In genomic region chr19:18437481-18438330, GRCh38 we compare ENCODE assay signal across 1 cellular context.
TF ChIP-seq lines count a peak whose summit lies in the region.

Gene ISYNA1, minus strand, starts transcription at chr19:18438133. Its CDS starts 154 bp downstream, at chr19:18437979.

TF ChIP-seq in K562, 482 proteins besides CTCF, POLR2A, EP300 and RAD21 (continued from another document):
- TF ChIP-seq, protein P1, sequence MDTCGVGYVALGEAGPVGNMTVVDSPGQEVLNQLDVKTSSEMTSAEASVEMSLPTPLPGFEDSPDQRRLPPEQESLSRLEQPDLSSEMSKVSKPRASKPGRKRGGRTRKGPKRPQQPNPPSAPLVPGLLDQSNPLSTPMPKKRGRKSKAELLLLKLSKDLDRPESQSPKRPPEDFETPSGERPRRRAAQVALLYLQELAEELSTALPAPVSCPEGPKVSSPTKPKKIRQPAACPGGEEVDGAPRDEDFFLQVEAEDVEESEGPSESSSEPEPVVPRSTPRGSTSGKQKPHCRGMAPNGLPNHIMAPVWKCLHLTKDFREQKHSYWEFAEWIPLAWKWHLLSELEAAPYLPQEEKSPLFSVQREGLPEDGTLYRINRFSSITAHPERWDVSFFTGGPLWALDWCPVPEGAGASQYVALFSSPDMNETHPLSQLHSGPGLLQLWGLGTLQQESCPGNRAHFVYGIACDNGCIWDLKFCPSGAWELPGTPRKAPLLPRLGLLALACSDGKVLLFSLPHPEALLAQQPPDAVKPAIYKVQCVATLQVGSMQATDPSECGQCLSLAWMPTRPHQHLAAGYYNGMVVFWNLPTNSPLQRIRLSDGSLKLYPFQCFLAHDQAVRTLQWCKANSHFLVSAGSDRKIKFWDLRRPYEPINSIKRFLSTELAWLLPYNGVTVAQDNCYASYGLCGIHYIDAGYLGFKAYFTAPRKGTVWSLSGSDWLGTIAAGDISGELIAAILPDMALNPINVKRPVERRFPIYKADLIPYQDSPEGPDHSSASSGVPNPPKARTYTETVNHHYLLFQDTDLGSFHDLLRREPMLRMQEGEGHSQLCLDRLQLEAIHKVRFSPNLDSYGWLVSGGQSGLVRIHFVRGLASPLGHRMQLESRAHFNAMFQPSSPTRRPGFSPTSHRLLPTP (IDR thresholded peaks at IDR 0.05; ENCODE audit: borderline replicate concordance, extremely low read depth, insufficient read length): peak; percentile 85
- TF ChIP-seq ZNF277 (CRISPR knock-in tag; IDR thresholded peaks at IDR 0.05; ENCODE audit: borderline replicate concordance) (no peak), AFF1 (IDR thresholded peaks at IDR 0.05; ENCODE audit: low read depth in 1 of 2, partially characterized antibody in 2 of 2) (no peak), MLX (CRISPR knock-in tag; conservative IDR thresholded peaks at IDR 0.05) (0 out of 4 replicates have a peak, but pooled peaks of 1 of the 2 experiments have one; percentile 58), ZC3H8 (IDR thresholded peaks at IDR 0.05) (no peak), EGR1 (conservative IDR thresholded peaks at IDR 0.05) (peak; percentile 88), E2F3 (CRISPR knock-in tag; IDR thresholded peaks at IDR 0.05) (peak; percentile 51; the same call in 1 of the 2 replicates), WHSC1 (IDR thresholded peaks at IDR 0.05; ENCODE audit: low read length) (no peak), ZBTB7A (IDR thresholded peaks at IDR 0.05; ENCODE audit: borderline replicate concordance, control insufficient read depth, low read depth, low read length) (peak; percentile 49; the same call in 1 of the 2 replicates), SIN3A (IDR thresholded peaks at IDR 0.05; ENCODE audit: borderline replicate concordance in 2 of 2, control insufficient read depth in 1 of 2, low read depth in 2 of 2, low read length in 2 of 2) (peak; percentile 70 to 71; a peak in 2 of 4 replicates), L3MBTL2 (IDR thresholded peaks at IDR 0.05) (peak; percentile 89), PHF20 (IDR thresholded peaks at IDR 0.05; ENCODE audit: partially characterized antibody) (peak; percentile 57), SAFB (IDR thresholded peaks at IDR 0.05; ENCODE audit: borderline replicate concordance, low read depth, low read length) (peak; percentile 89), IFI16 (CRISPR knock-in tag; IDR thresholded peaks at IDR 0.05) (no peak)
- TF ChIP-seq, protein P2, sequence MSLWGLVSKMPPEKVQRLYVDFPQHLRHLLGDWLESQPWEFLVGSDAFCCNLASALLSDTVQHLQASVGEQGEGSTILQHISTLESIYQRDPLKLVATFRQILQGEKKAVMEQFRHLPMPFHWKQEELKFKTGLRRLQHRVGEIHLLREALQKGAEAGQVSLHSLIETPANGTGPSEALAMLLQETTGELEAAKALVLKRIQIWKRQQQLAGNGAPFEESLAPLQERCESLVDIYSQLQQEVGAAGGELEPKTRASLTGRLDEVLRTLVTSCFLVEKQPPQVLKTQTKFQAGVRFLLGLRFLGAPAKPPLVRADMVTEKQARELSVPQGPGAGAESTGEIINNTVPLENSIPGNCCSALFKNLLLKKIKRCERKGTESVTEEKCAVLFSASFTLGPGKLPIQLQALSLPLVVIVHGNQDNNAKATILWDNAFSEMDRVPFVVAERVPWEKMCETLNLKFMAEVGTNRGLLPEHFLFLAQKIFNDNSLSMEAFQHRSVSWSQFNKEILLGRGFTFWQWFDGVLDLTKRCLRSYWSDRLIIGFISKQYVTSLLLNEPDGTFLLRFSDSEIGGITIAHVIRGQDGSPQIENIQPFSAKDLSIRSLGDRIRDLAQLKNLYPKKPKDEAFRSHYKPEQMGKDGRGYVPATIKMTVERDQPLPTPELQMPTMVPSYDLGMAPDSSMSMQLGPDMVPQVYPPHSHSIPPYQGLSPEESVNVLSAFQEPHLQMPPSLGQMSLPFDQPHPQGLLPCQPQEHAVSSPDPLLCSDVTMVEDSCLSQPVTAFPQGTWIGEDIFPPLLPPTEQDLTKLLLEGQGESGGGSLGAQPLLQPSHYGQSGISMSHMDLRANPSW (CRISPR knock-in tag; IDR thresholded peaks at IDR 0.05): 0 out of 2 replicates have a peak, but pooled peaks have one; percentile 55
- TF ChIP-seq, protein P3, sequence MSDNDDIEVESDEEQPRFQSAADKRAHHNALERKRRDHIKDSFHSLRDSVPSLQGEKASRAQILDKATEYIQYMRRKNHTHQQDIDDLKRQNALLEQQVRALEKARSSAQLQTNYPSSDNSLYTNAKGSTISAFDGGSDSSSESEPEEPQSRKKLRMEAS (CRISPR knock-in tag; IDR thresholded peaks at IDR 0.05): peak; percentile 80
- TF ChIP-seq, protein P4, sequence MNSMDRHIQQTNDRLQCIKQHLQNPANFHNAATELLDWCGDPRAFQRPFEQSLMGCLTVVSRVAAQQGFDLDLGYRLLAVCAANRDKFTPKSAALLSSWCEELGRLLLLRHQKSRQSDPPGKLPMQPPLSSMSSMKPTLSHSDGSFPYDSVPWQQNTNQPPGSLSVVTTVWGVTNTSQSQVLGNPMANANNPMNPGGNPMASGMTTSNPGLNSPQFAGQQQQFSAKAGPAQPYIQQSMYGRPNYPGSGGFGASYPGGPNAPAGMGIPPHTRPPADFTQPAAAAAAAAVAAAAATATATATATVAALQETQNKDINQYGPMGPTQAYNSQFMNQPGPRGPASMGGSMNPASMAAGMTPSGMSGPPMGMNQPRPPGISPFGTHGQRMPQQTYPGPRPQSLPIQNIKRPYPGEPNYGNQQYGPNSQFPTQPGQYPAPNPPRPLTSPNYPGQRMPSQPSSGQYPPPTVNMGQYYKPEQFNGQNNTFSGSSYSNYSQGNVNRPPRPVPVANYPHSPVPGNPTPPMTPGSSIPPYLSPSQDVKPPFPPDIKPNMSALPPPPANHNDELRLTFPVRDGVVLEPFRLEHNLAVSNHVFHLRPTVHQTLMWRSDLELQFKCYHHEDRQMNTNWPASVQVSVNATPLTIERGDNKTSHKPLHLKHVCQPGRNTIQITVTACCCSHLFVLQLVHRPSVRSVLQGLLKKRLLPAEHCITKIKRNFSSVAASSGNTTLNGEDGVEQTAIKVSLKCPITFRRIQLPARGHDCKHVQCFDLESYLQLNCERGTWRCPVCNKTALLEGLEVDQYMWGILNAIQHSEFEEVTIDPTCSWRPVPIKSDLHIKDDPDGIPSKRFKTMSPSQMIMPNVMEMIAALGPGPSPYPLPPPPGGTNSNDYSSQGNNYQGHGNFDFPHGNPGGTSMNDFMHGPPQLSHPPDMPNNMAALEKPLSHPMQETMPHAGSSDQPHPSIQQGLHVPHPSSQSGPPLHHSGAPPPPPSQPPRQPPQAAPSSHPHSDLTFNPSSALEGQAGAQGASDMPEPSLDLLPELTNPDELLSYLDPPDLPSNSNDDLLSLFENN (IDR thresholded peaks at IDR 0.05; ENCODE audit: low read depth in 2 of 2, low read length in 2 of 2): no peak
- TF ChIP-seq, protein P5, sequence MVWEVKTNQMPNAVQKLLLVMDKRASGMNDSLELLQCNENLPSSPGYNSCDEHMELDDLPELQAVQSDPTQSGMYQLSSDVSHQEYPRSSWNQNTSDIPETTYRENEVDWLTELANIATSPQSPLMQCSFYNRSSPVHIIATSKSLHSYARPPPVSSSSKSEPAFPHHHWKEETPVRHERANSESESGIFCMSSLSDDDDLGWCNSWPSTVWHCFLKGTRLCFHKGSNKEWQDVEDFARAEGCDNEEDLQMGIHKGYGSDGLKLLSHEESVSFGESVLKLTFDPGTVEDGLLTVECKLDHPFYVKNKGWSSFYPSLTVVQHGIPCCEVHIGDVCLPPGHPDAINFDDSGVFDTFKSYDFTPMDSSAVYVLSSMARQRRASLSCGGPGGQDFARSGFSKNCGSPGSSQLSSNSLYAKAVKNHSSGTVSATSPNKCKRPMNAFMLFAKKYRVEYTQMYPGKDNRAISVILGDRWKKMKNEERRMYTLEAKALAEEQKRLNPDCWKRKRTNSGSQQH (CRISPR knock-in tag; IDR thresholded peaks at IDR 0.05): peak; percentile 19; the same call in 1 of the 2 replicates
- TF ChIP-seq, protein P6, sequence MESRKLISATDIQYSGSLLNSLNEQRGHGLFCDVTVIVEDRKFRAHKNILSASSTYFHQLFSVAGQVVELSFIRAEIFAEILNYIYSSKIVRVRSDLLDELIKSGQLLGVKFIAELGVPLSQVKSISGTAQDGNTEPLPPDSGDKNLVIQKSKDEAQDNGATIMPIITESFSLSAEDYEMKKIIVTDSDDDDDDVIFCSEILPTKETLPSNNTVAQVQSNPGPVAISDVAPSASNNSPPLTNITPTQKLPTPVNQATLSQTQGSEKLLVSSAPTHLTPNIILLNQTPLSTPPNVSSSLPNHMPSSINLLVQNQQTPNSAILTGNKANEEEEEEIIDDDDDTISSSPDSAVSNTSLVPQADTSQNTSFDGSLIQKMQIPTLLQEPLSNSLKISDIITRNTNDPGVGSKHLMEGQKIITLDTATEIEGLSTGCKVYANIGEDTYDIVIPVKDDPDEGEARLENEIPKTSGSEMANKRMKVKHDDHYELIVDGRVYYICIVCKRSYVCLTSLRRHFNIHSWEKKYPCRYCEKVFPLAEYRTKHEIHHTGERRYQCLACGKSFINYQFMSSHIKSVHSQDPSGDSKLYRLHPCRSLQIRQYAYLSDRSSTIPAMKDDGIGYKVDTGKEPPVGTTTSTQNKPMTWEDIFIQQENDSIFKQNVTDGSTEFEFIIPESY (CRISPR knock-in tag; IDR thresholded peaks at IDR 0.05): peak; percentile 19; the same call in 1 of the 2 replicates
- TF ChIP-seq, protein P7, sequence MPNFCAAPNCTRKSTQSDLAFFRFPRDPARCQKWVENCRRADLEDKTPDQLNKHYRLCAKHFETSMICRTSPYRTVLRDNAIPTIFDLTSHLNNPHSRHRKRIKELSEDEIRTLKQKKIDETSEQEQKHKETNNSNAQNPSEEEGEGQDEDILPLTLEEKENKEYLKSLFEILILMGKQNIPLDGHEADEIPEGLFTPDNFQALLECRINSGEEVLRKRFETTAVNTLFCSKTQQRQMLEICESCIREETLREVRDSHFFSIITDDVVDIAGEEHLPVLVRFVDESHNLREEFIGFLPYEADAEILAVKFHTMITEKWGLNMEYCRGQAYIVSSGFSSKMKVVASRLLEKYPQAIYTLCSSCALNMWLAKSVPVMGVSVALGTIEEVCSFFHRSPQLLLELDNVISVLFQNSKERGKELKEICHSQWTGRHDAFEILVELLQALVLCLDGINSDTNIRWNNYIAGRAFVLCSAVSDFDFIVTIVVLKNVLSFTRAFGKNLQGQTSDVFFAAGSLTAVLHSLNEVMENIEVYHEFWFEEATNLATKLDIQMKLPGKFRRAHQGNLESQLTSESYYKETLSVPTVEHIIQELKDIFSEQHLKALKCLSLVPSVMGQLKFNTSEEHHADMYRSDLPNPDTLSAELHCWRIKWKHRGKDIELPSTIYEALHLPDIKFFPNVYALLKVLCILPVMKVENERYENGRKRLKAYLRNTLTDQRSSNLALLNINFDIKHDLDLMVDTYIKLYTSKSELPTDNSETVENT (CRISPR knock-in tag; IDR thresholded peaks at IDR 0.05): peak; percentile 55; the same call in 1 of the 2 replicates
